21 cellular contexts compared by ENCODE assay signal in the genomic region with DNA sequence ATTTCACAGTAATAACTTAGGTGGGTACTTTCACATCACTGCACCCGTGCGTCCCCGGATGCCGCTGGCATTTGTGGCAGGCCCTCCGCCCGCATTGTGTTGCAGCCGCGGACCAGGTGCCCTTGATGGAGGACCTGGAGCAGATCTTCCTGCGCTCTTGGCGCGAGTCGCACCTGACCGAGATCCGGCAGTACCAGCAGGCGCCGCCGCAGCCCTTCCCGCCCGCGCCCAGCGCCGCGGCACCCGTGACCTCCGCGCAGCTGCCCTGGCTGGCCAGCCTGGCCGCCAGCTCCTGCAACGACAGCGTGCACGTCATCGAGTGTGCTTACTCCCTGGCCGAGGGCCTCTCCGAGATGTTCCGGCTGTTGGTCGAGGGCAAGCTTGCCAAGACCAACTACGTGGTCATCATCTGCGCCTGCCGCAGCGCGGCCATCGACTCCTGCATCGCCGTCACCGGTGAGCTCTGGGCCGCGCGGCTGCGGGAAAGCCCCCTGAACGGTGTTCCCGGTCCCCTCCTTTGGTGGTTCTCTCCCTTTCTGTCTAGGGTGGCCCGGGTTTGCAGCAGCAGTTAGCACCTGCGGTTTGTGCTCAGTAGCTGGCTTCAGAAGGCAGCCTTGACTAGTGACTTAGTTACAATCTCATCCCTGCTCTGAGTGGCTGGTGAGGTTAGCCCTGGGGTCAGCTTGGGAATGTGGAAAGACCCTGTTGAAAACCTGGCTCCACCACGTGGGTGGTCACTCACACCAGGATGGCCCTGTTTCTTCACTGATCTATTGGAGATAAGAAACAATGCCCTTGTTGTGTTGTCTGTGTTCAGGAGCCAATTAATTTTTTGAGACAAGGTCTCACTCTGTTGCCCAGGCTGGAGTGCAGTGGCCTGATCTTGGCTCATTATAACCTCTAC. TPM values are rescaled to one million over a fixed set of nuclear protein-coding genes. Genes with fewer than 3 reads are reported as not detected.
"Had no signal": no experiment of that assay in that cellular context is flagged by ENCODE, and none has a peak within 500 bp of the region (broad histone marks: within the 10 kb centered on the region; RNA-seq: fewer than 3 reads in every experiment).

No MANE protein-coding gene starts in this region.

- H3K36me3 ChIP-seq: breast epithelium, Peyer's patch, SJSA1 had no signal

- H3K9me3 ChIP-seq: breast epithelium, Peyer's patch, SJSA1 had no signal

- H3K27me3 ChIP-seq: breast epithelium, Peyer's patch had no signal

- ATAC-seq: activated CD4-positive, CD25-positive, alpha-beta regulatory T cell treated with anti-CD3 and anti-CD28 coated beads, Interleukin-2, amount 50 U/mL, for 24 hours; activated CD8-positive, alpha-beta memory T cell treated with anti-CD3 and anti-CD28 coated beads, Interleukin-2, amount 10 ng/mL, durations not matched to agents 7 days and 5 days; activated naive CD4-positive, alpha-beta T cell treated with anti-CD3 and anti-CD28 coated beads, Interleukin-2, amount 50 U/mL, for 72 hours had no signal

- H3K27ac ChIP-seq: breast epithelium, Peyer's patch, RWPE1, SJSA1 had no signal

- H3K4me1 ChIP-seq: breast epithelium, Peyer's patch, SJSA1 had no signal

- H3K4me3 ChIP-seq: breast epithelium, Peyer's patch, SJSA1 had no signal

- DNase-seq: activated CD4-positive, alpha-beta T cell treated with anti-CD3 and anti-CD28 coated beads for 4 hours; activated CD4-positive, alpha-beta T cell treated with anti-CD3 and anti-CD28 coated beads, Interleukin-2, amount 50 U/mL, for 4 hours; activated CD8-positive, alpha-beta memory T cell treated with anti-CD3 and anti-CD28 coated beads, Interleukin-2, amount 10 ng/mL, durations not matched to agents 7 days and 5 days; activated effector memory CD4-positive, alpha-beta T cell treated with Interleukin-2 at 50 U/mL for 16 hours; activated naive CD4-positive, alpha-beta T cell; activated T-cell treated with anti-CD3 and anti-CD28 coated beads, Interleukin-2, amount 50 U/mL, for 24 hours; caudate nucleus; Kasumi-1; NCI-H1105 treated with DMSO at 0.1 percent for 48 hours; NCI-H146; NCI-H187 treated with DMSO at 0.1 percent for 48 hours; NCI-H2081 treated with DMSO at 0.1 percent for 48 hours; NCI-H446; NCI-H524; Peyer's patch; Right ventricle myocardium superior had no signal

RNA-seq across cellular contexts. Expression of a gene that starts 59.1 kb away (rescaled TPM):
- total RNA-seq: SJSA1 had no signal
